ENCODE assay signal across 8 cellular contexts in the genomic region with DNA sequence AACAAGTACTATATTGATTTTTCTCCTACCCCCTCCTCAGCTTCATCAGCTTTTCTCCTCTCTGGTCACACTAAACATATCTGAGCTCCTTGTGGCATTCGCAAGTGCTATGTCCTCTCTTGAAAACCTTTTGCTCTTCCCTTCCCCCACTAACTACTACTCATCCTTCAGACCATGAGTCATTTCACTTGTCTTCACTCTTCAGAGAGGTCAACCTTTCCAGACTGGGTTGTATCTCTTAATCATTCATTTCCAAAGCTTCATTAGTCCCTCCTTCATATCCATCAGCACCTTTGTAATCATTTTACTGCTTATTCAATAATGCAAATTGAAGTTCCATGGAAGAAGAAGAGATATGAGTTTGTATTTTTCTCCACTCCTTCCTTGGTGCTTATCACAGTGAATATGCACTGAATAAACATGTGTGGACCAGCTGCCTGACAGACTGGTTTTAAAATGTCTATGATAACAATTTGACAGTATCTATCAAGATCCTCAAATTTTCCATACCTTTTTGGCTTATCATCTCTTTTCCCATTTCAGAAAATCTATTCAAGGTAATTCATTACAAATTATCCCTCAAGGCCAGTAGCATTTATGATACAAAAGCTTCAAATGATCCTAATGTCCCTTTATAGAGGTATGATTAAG. TPM values are rescaled to one million over a fixed set of nuclear protein-coding genes. Genes with fewer than 3 reads are reported as not detected.
A peak's percentile ranks its signal among the peaks of the same experiment; 100 is the strongest.
DNase-seq lines count a peak whose midpoint lies in the region; ATAC-seq and TF ChIP-seq lines count a peak whose summit lies in the region.

No MANE protein-coding gene starts in this region.

- DNase-seq in left colon (no peak), NCI-H446 treated with DMSO at 0.1 percent for 48 hours (lab: John Stamatoyannopoulos, UW) (no peak), COR-L47 (lab: John Stamatoyannopoulos, UW) (no peak), NCI-H345 treated with DMSO at 0.1 percent for 48 hours (lab: John Stamatoyannopoulos, UW; ENCODE audit: unreplicated experiment) (no peak)
- DNase-seq in stimulated activated CD4-positive, alpha-beta T cell treated with anti-CD3 and anti-CD28 coated beads, Interleukin-2, amount 100 ng/mL, for 24 hours, result no peak

- intact Hi-C loops in left colon (cut with DNase I, micrococcal nuclease), result no loop called here

- ATAC-seq in GM18909 (IDR thresholded peaks at IDR 0.05; ENCODE audit: poor library complexity, unreplicated experiment), result peak; percentile 88
- peak; percentile 82 for ATAC-seq in HG03060 (IDR thresholded peaks at IDR 0.05; ENCODE audit: low read depth, unreplicated experiment)
- peak; percentile 89 for ATAC-seq in SK-N-SH treated with all-trans-retinoic acid at 6 μM for 48 hours
- peak; percentile 39 for ATAC-seq in left colon

TF ChIP-seq in SK-N-SH treated with all-trans-retinoic acid at 6 μM for 48 hours, 23 proteins besides CTCF, POLR2A, EP300 and RAD21:
- peak; percentile 57 for TF ChIP-seq TCF4 (CRISPR knock-in tag; IDR thresholded peaks at IDR 0.05; ENCODE audit: borderline replicate concordance)
- no peak for TF ChIP-seq ESRRG (CRISPR knock-in tag; IDR thresholded peaks at IDR 0.05)

RNA-seq across cellular contexts. Expression of a gene that starts 28.4 kb away (rescaled TPM):
- 10 to 100 TPM; 36.4 to 41.5 TPM for total RNA-seq in left colon

RNA-seq across cellular contexts. Expression of a gene that starts 45.0 kb away (rescaled TPM):
- 100 to 1,000 TPM in 1 of 2 donors, 10 to 100 TPM in 1; 92.7 to 138 TPM for total RNA-seq in left colon

Comparison
In these comparisons a context has a peak if more than half of its experiments do, and no peak if none do; other contexts are left out.
1. ATAC-seq: peak in every context shown above with its lines; median percentile 89 in SK-N-SH treated with all-trans-retinoic acid at 6 μM for 48 hours; 88 in GM18909; 82 in HG03060; 39 in left colon.